ENCODE assay signal across 26 cellular contexts in genomic region chr5:175576096-175576495, GRCh38.
"Had no signal": no experiment of that assay in that cellular context is flagged by ENCODE, and none has a peak within 500 bp of the region (broad histone marks: within the 10 kb centered on the region; RNA-seq: fewer than 3 reads in every experiment).

No MANE protein-coding gene starts in this region.

- DNase-seq: activated CD4-positive, alpha-beta memory T cell treated with anti-CD3 and anti-CD28 coated beads, Interleukin-2, amount 10 ng/mL, durations not matched to agents 7 days and 5 days; activated CD4-positive, alpha-beta T cell treated with anti-CD3 and anti-CD28 coated beads for 48 hours; activated CD4-positive, CD25-positive, alpha-beta regulatory T cell; activated naive CD4-positive, alpha-beta T cell treated with anti-CD3 and anti-CD28 coated beads, Interleukin-2, amount 10 ng/mL, durations not matched to agents 7 days and 5 days; amygdala; colonic mucosa; dorsolateral prefrontal cortex; effector memory CD8-positive, alpha-beta T cell; glutamatergic neuron; immature natural killer cell; kidney glomerular epithelial cell; left lung; naive thymus-derived CD4-positive, alpha-beta T cell; posterior cingulate gyrus; small intestine; stimulated activated CD4-positive, alpha-beta T cell treated with anti-CD3 and anti-CD28 coated beads, Interleukin-2, amount 100 ng/mL, for 24 hours; stimulated activated naive CD4-positive, alpha-beta T cell; T-helper 17 cell; testis had no signal

- H3K4me1 Mint-ChIP-seq: activated CD4-positive, alpha-beta memory T cell treated with anti-CD3 and anti-CD28 coated beads, Interleukin-2, amount 10 ng/mL, durations not matched to agents 7 days and 5 days; activated T-helper 17 cell treated with anti-CD3 and anti-CD28 coated beads, Interleukin-2, amount 50 U/mL, for 72 hours; immature natural killer cell; T-helper 17 cell had no signal

- H3K9me3 ChIP-seq: colonic mucosa, left lung, testis had no signal

- H3K27me3 ChIP-seq: hepatocyte, testis had no signal

- ATAC-seq: activated T-helper 17 cell treated with anti-CD3 and anti-CD28 coated beads, Interleukin-2, amount 50 U/mL, for 72 hours; effector memory CD8-positive, alpha-beta T cell; left lung; naive thymus-derived CD4-positive, alpha-beta T cell; sciatic nerve; T-helper 17 cell had no signal

- H3K36me3 ChIP-seq: colonic mucosa, esophagus muscularis mucosa, left lung had no signal

- H3K27ac Mint-ChIP-seq: activated CD4-positive, alpha-beta memory T cell treated with anti-CD3 and anti-CD28 coated beads, Interleukin-2, amount 10 ng/mL, durations not matched to agents 7 days and 5 days; activated naive CD4-positive, alpha-beta T cell treated with anti-CD3 and anti-CD28 coated beads, Interleukin-2, amount 10 ng/mL, durations not matched to agents 7 days and 5 days; activated T-helper 17 cell treated with anti-CD3 and anti-CD28 coated beads, Interleukin-2, amount 50 U/mL, for 72 hours; effector memory CD8-positive, alpha-beta T cell; immature natural killer cell; naive thymus-derived CD4-positive, alpha-beta T cell; T-helper 17 cell; type B pancreatic cell had no signal

- H3K4me3 ChIP-seq: colonic mucosa, dorsolateral prefrontal cortex, esophagus muscularis mucosa, hepatocyte, left lung, lung, testis had no signal

- H3K27ac ChIP-seq: colonic mucosa, dorsolateral prefrontal cortex, esophagus muscularis mucosa, hepatocyte, left lung, testis had no signal

- H3K9me3 Mint-ChIP-seq: activated CD4-positive, alpha-beta memory T cell treated with anti-CD3 and anti-CD28 coated beads, Interleukin-2, amount 10 ng/mL, durations not matched to agents 7 days and 5 days; activated naive CD4-positive, alpha-beta T cell treated with anti-CD3 and anti-CD28 coated beads, Interleukin-2, amount 10 ng/mL, durations not matched to agents 7 days and 5 days; activated T-helper 17 cell treated with anti-CD3 and anti-CD28 coated beads, Interleukin-2, amount 50 U/mL, for 72 hours; effector memory CD8-positive, alpha-beta T cell; naive thymus-derived CD4-positive, alpha-beta T cell; type B pancreatic cell had no signal

- H3K36me3 Mint-ChIP-seq: activated naive CD4-positive, alpha-beta T cell treated with anti-CD3 and anti-CD28 coated beads, Interleukin-2, amount 10 ng/mL, durations not matched to agents 7 days and 5 days; immature natural killer cell; naive thymus-derived CD4-positive, alpha-beta T cell; type B pancreatic cell had no signal

- H3K4me3 Mint-ChIP-seq: activated CD4-positive, alpha-beta memory T cell treated with anti-CD3 and anti-CD28 coated beads, Interleukin-2, amount 10 ng/mL, durations not matched to agents 7 days and 5 days; activated naive CD4-positive, alpha-beta T cell treated with anti-CD3 and anti-CD28 coated beads, Interleukin-2, amount 10 ng/mL, durations not matched to agents 7 days and 5 days; activated T-helper 17 cell treated with anti-CD3 and anti-CD28 coated beads, Interleukin-2, amount 50 U/mL, for 72 hours; effector memory CD8-positive, alpha-beta T cell; immature natural killer cell; naive thymus-derived CD4-positive, alpha-beta T cell; neural crest cell; T-helper 17 cell; type B pancreatic cell had no signal

- H3K4me1 ChIP-seq: colonic mucosa, left lung, testis had no signal
